In the genomic region with DNA sequence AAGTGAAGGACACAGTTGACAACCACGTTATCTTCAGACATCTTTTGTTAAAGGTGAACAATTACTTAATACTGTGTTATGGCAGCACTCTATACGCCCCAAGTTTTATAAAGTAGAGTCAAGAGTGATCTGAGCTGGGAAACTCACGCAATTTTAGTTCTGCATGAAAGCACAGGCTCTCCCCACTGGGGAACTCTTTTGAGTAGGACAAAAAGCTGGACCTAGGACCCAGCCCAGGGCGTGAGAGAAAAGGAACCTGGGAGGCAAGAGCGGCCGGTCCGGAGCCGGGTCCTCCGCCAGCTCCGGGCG, we compare ENCODE assay signal across 9 cellular contexts.
DNase-seq lines count a peak whose midpoint lies in the region; ATAC-seq, FAIRE-seq and TF ChIP-seq lines count a peak whose summit lies in the region.
"Had no signal": no experiment of that assay in that cellular context is flagged by ENCODE, and none has a peak within 500 bp of the region (broad histone marks: within the 10 kb centered on the region; RNA-seq: fewer than 3 reads in every experiment).

No MANE protein-coding gene starts in this region.

- FAIRE-seq in GM19239 (lab: Jason Lieb, UNC), result no peak

- peak overlapping the region; percentile 81 for H3K4me3 Mint-ChIP-seq in activated T-helper 1 cell treated with anti-CD3 and anti-CD28 coated beads, Interleukin-12 subunit alpha, Interleukin-12 subunit beta, Interleukin-2, Interleukin-4 antibody, amounts not matched to agents 30 ng/mL and 10 ng/mL and 1 ng/mL, durations not matched to agents 14 hours and 24 hours and 36 hours
- H3K4me3 Mint-ChIP-seq in immature natural killer cell, result peak overlapping the region; percentile 89 to 95 (median 90)
- H3K4me3 Mint-ChIP-seq in stimulated activated effector memory CD8-positive, alpha-beta T cell treated with anti-CD3 and anti-CD28 coated beads, Interleukin-12 subunit alpha, Interleukin-12 subunit beta, amount 100 ng/mL, for 72 hours, result peak overlapping the region; percentile 66

- H3K4me3 ChIP-seq in HFF-Myc (replicated peaks; ENCODE audit: low read depth, low read length), result peak overlapping the region; percentile 50

- intact Hi-C loops in activated T-helper 1 cell treated with anti-CD3 and anti-CD28 coated beads, Interleukin-12 subunit alpha, Interleukin-12 subunit beta, Interleukin-2, Interleukin-4 antibody, amounts not matched to agents 30 ng/mL and 10 ng/mL and 1 ng/mL, durations not matched to agents 14 hours and 24 hours and 36 hours (cut with micrococcal nuclease), result loop anchor here (10.0 kb wide), 1 partner anchor 531 kb away; no protein-coding TSS in a partner anchor

- ATAC-seq in stimulated activated effector memory CD8-positive, alpha-beta T cell treated with anti-CD3 and anti-CD28 coated beads, Interleukin-12 subunit alpha, Interleukin-12 subunit beta, amount 100 ng/mL, for 72 hours, result no peak

- no peak for DNase-seq in HFF-Myc (ENCODE audit: extremely low read depth, low read depth)
- DNase-seq in activated T-helper 1 cell treated with anti-CD3 and anti-CD28 coated beads, Interleukin-12 subunit alpha, Interleukin-12 subunit beta, Interleukin-2, Interleukin-4 antibody, amounts not matched to agents 30 ng/mL and 10 ng/mL and 1 ng/mL, durations not matched to agents 14 hours and 24 hours and 36 hours (ENCODE audit: low spot score), result no peak
- DNase-seq in immature natural killer cell, result no peak
- no peak for DNase-seq in stimulated activated effector memory CD8-positive, alpha-beta T cell treated with anti-CD3 and anti-CD28 coated beads, Interleukin-12 subunit alpha, Interleukin-12 subunit beta, amount 100 ng/mL, for 72 hours (ENCODE audit: low spot score in 2 of 2)
- no peak for DNase-seq in HK-2 (ENCODE audit: unreplicated experiment)
- DNase-seq in GM19239 (ENCODE audit: insufficient read length, low spot score), result no peak
- no peak for DNase-seq in AG08395 (ENCODE audit: low spot score)
- no peak for DNase-seq in NCI-H2081 treated with DMSO at 0.1 percent for 48 hours (lab: John Stamatoyannopoulos, UW)
- DNase-seq: SHP77 treated with DMSO at 0.1 percent for 48 hours had no signal

- no peak for TF ChIP-seq CTCF in HFF-Myc (IDR thresholded peaks at IDR 0.05; ENCODE audit: low read depth, low read length, missing control alignments)

- H3K27ac Mint-ChIP-seq in activated T-helper 1 cell treated with anti-CD3 and anti-CD28 coated beads, Interleukin-12 subunit alpha, Interleukin-12 subunit beta, Interleukin-2, Interleukin-4 antibody, amounts not matched to agents 30 ng/mL and 10 ng/mL and 1 ng/mL, durations not matched to agents 14 hours and 24 hours and 36 hours, result no peak overlapping the region
- H3K27ac Mint-ChIP-seq in immature natural killer cell, result peak overlapping the region; percentile 82 to 94 (median 91)
- H3K27ac Mint-ChIP-seq in stimulated activated effector memory CD8-positive, alpha-beta T cell treated with anti-CD3 and anti-CD28 coated beads, Interleukin-12 subunit alpha, Interleukin-12 subunit beta, amount 100 ng/mL, for 72 hours, result peak overlapping the region; percentile 76

- H3K9me3 Mint-ChIP-seq in activated T-helper 1 cell treated with anti-CD3 and anti-CD28 coated beads, Interleukin-12 subunit alpha, Interleukin-12 subunit beta, Interleukin-2, Interleukin-4 antibody, amounts not matched to agents 30 ng/mL and 10 ng/mL and 1 ng/mL, durations not matched to agents 14 hours and 24 hours and 36 hours, result no peaks in the 10 kb centered on the region
- H3K9me3 Mint-ChIP-seq in immature natural killer cell, result no peaks in the 10 kb centered on the region
- no peaks in the 10 kb centered on the region for H3K9me3 Mint-ChIP-seq in stimulated activated effector memory CD8-positive, alpha-beta T cell treated with anti-CD3 and anti-CD28 coated beads, Interleukin-12 subunit alpha, Interleukin-12 subunit beta, amount 100 ng/mL, for 72 hours

- H3K4me1 Mint-ChIP-seq in activated T-helper 1 cell treated with anti-CD3 and anti-CD28 coated beads, Interleukin-12 subunit alpha, Interleukin-12 subunit beta, Interleukin-2, Interleukin-4 antibody, amounts not matched to agents 30 ng/mL and 10 ng/mL and 1 ng/mL, durations not matched to agents 14 hours and 24 hours and 36 hours (ENCODE audit: low read depth), result peaks cover 36% of the 10 kb centered on the region
- peaks cover 47 to 60% of the 10 kb centered on the region in 2 donors for H3K4me1 Mint-ChIP-seq in immature natural killer cell
- peaks cover 33% of the 10 kb centered on the region for H3K4me1 Mint-ChIP-seq in stimulated activated effector memory CD8-positive, alpha-beta T cell treated with anti-CD3 and anti-CD28 coated beads, Interleukin-12 subunit alpha, Interleukin-12 subunit beta, amount 100 ng/mL, for 72 hours

- H3K27me3 Mint-ChIP-seq in activated T-helper 1 cell treated with anti-CD3 and anti-CD28 coated beads, Interleukin-12 subunit alpha, Interleukin-12 subunit beta, Interleukin-2, Interleukin-4 antibody, amounts not matched to agents 30 ng/mL and 10 ng/mL and 1 ng/mL, durations not matched to agents 14 hours and 24 hours and 36 hours (ENCODE audit: insufficient read depth), result peaks cover 59% of the 10 kb centered on the region
- peaks cover 2 to 5% (median 4%) of the 10 kb centered on the region in 3 donors for H3K27me3 Mint-ChIP-seq in immature natural killer cell (ENCODE audit: low read depth in 3 of 3)

- no peaks in the 10 kb centered on the region for H3K36me3 Mint-ChIP-seq in activated T-helper 1 cell treated with anti-CD3 and anti-CD28 coated beads, Interleukin-12 subunit alpha, Interleukin-12 subunit beta, Interleukin-2, Interleukin-4 antibody, amounts not matched to agents 30 ng/mL and 10 ng/mL and 1 ng/mL, durations not matched to agents 14 hours and 24 hours and 36 hours (ENCODE audit: low read depth)
- H3K36me3 Mint-ChIP-seq in immature natural killer cell, result no peaks in the 10 kb centered on the region
- no peaks in the 10 kb centered on the region for H3K36me3 Mint-ChIP-seq in stimulated activated effector memory CD8-positive, alpha-beta T cell treated with anti-CD3 and anti-CD28 coated beads, Interleukin-12 subunit alpha, Interleukin-12 subunit beta, amount 100 ng/mL, for 72 hours
